8 cellular contexts compared by ENCODE assay signal in the genomic region with DNA sequence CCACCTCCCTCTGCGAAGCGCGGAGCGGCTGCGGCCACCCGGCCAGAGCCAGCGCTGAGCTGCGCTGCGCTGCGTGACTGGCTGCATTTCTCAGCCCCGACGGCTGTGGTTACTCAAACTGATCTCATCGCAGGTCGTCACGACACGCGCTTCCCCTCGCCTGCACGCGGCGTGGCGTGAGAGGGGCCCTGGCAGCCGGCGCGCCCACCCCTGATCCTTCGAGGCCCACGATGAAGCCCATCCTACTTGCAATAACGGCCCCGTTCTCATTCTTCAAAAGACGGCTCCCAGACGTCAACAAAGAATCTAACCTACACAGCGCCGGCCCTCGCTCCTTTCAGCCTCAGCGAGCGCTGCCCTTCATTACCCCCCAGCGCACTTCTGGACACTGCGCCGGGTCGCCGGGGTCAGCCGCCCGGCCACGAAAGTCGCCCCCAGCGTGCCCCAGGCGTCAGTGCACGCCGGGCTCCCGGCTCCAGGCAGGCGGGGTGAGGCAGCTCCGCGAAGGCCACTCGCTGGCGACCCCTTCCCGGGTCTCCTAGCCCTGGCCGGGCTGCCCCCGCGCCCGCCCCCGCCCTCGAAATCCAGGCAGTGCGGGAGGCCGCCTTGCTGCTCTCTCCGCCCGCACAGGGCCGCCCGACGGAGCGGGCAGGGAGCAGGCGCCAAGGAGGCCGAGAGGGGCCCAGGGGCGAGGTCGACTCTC. TPM values are rescaled to one million over a fixed set of nuclear protein-coding genes. Genes with fewer than 3 reads are reported as not detected.
A peak's percentile ranks its signal among the peaks of the same experiment; 100 is the strongest.
DNase-seq lines count a peak whose midpoint lies in the region; ATAC-seq and TF ChIP-seq lines count a peak whose summit lies in the region.

No MANE protein-coding gene starts in this region.

- H3K9ac ChIP-seq in endodermal cell (ENCODE audit: extremely low read depth, low read length, poor library complexity, severe bottlenecking) (peak overlapping the region; percentile 38), muscle layer of colon (ENCODE audit: low read length) (peak overlapping the region; percentile 49)

- TF ChIP-seq CTCF in C4-2B (conservative IDR thresholded peaks at IDR 0.05) = no peak
- peak; percentile 40 for TF ChIP-seq CTCF in endodermal cell (conservative IDR thresholded peaks at IDR 0.05)

- no peaks in the 10 kb centered on the region for H3K36me3 ChIP-seq in endodermal cell (ENCODE audit: control insufficient read depth, insufficient read depth, low read length)
- no peaks in the 10 kb centered on the region for H3K36me3 ChIP-seq in muscle layer of colon (ENCODE audit: insufficient read depth, low read length)
- no peaks in the 10 kb centered on the region for H3K36me3 ChIP-seq in thymus (ENCODE audit: control insufficient read depth, insufficient read depth)

- H3K27me3 ChIP-seq in endodermal cell (ENCODE audit: control insufficient read depth, insufficient read depth, low read length, poor library complexity, severe bottlenecking) (peaks cover 25% of the 10 kb centered on the region), muscle layer of colon (ENCODE audit: control insufficient read depth in 1 of 2, insufficient read depth in 2 of 2, low read length in 2 of 2) (no peaks in the 10 kb centered on the region), thymus (ENCODE audit: control insufficient read depth, insufficient read depth) (no peaks in the 10 kb centered on the region)

- H3K27me3 Mint-ChIP-seq in endodermal cell (ENCODE audit: insufficient read depth) = peaks cover 46% of the 10 kb centered on the region

- H3K4me3 Mint-ChIP-seq in endodermal cell = peak overlapping the region; percentile 60

- no peaks in the 10 kb centered on the region for H3K36me3 Mint-ChIP-seq in endodermal cell (ENCODE audit: low read depth)

- DNase-seq in activated CD4-positive, alpha-beta T cell treated with anti-CD3 and anti-CD28 coated beads, Interleukin-2, amount 50 U/mL, for 4 hours = peak; percentile 6 to 7
- peak; percentile 82 for DNase-seq in endodermal cell
- no peak for DNase-seq in OCI-M1 (lab: John Stamatoyannopoulos, UW)

- ATAC-seq in GM19452 (IDR thresholded peaks at IDR 0.05; ENCODE audit: unreplicated experiment) (peak; percentile 28), HG03469 (IDR thresholded peaks at IDR 0.05; ENCODE audit: unreplicated experiment) (peak; percentile 6)

- H3K4me1 Mint-ChIP-seq in endodermal cell = peaks cover 25% of the 10 kb centered on the region

- no peaks in the 10 kb centered on the region for H3K9me3 Mint-ChIP-seq in endodermal cell

- H3K4me1 ChIP-seq in endodermal cell (ENCODE audit: control insufficient read depth, insufficient read depth, low read length) (peaks cover 4% of the 10 kb centered on the region), muscle layer of colon (ENCODE audit: insufficient read depth, low read length) (no peaks in the 10 kb centered on the region), thymus (ENCODE audit: control insufficient read depth, insufficient read depth, low read length) (peaks cover 3% of the 10 kb centered on the region)

- H3K9me3 ChIP-seq in endodermal cell (ENCODE audit: control insufficient read depth, low read length) (peaks cover 5% of the 10 kb centered on the region), muscle layer of colon (ENCODE audit: low read length) (no peaks in the 10 kb centered on the region), thymus (ENCODE audit: control insufficient read depth) (no peaks in the 10 kb centered on the region)

- H3K27ac ChIP-seq in C4-2B = peak overlapping the region; percentile 70
- H3K27ac ChIP-seq in endodermal cell (ENCODE audit: low read depth, low read length) = peak overlapping the region; percentile 75
- peak overlapping the region; percentile 35 for H3K27ac ChIP-seq in muscle layer of colon (ENCODE audit: low read depth, low read length)
- peak overlapping the region; percentile 48 for H3K27ac ChIP-seq in thymus (ENCODE audit: low read depth)

- peak overlapping the region; percentile 83 for H3K27ac Mint-ChIP-seq in endodermal cell

- no peak overlapping the region for H3K4me3 ChIP-seq in endodermal cell (ENCODE audit: low read length)
- H3K4me3 ChIP-seq in muscle layer of colon (ENCODE audit: low read depth in 1 of 2, low read length in 2 of 2) = peak overlapping the region; percentile 58 to 66
- H3K4me3 ChIP-seq in thymus (ENCODE audit: low read length) = peak overlapping the region; percentile 61

- 22 to 27% methylated on average over 7 to 74 of the region's 74 CpGs for WGBS in endodermal cell (ENCODE audit: insufficient coverage in 1 of 2, insufficient read length in 1 of 2), 2 experiments
- WGBS in thymus = 16% methylated on average over 74 of the region's 74 CpGs

RNA-seq across cellular contexts. Expression of a gene that starts 9.9 kb away (rescaled TPM):
- 1 to 10 TPM; 1.0 to 1.2 TPM for total RNA-seq in endodermal cell
- 0.46 TPM for polyA plus RNA-seq in endodermal cell (2013, experiment 1 of 2)
- 0.37 TPM for polyA plus RNA-seq in endodermal cell (2013, experiment 2 of 2)
- 1.0 TPM for polyA plus RNA-seq in thymus
